In the genomic region with DNA sequence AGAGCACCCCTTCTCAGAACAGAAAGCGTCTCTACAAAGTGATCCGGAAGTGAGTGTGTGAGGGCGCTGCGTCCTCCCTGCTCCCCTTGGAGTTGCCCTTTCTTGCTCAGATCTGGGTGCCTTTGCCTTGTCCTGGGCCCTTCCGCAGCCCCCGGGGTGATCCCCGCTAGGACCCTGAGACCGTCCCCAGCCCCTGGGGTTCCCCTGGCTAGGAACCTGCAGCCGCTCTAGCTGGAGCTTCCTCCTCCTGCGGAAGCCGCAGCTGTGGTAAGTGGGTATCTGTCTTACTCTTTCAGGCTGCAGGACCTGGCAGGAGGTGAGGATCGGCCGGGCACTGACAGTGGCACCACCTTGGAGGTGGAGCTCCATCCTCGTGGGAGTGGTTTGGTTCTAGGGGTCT, we compare ENCODE assay signal across 20 cellular contexts.
"Had no signal": no experiment of that assay in that cellular context is flagged by ENCODE, and none has a peak within 500 bp of the region (broad histone marks: within the 10 kb centered on the region; RNA-seq: fewer than 3 reads in every experiment).

No MANE protein-coding gene starts in this region.

- H3K9me3 ChIP-seq: breast epithelium, Peyer's patch had no signal

- H3K27ac Mint-ChIP-seq: activated CD8-positive, alpha-beta T cell treated with anti-CD3 and anti-CD28 coated beads for 36 hours; activated naive CD4-positive, alpha-beta T cell treated with anti-CD3 and anti-CD28 coated beads, Interleukin-2, amount 10 ng/mL, durations not matched to agents 7 days and 5 days; activated naive CD8-positive, alpha-beta T cell treated with anti-CD3 and anti-CD28 coated beads, Interleukin-2, amount 10 ng/mL, durations not matched to agents 7 days and 5 days; activated T-cell treated with anti-CD3 and anti-CD28 coated beads, Interleukin-2, amount 50 U/mL, for 72 hours; activated T-helper 2 cell treated with anti-CD3 and anti-CD28 coated beads, Interferon-gamma antibody, Interleukin-2, Interleukin-4, amounts not matched to agents 10 μg/mL and 5 μg/mL and 100 μg/mL, durations not matched to agents 14 hours and 24 hours and 36 hours; T-cell had no signal

- H3K4me3 Mint-ChIP-seq: activated CD8-positive, alpha-beta T cell treated with anti-CD3 and anti-CD28 coated beads for 36 hours; activated naive CD4-positive, alpha-beta T cell treated with anti-CD3 and anti-CD28 coated beads, Interleukin-2, amount 10 ng/mL, durations not matched to agents 7 days and 5 days; activated naive CD8-positive, alpha-beta T cell treated with anti-CD3 and anti-CD28 coated beads, Interleukin-2, amount 10 ng/mL, durations not matched to agents 7 days and 5 days; activated T-cell treated with anti-CD3 and anti-CD28 coated beads, Interleukin-2, amount 50 U/mL, for 72 hours; T-cell had no signal

- H3K9me3 Mint-ChIP-seq: activated CD8-positive, alpha-beta T cell treated with anti-CD3 and anti-CD28 coated beads for 36 hours; activated naive CD4-positive, alpha-beta T cell treated with anti-CD3 and anti-CD28 coated beads, Interleukin-2, amount 10 ng/mL, durations not matched to agents 7 days and 5 days; activated naive CD8-positive, alpha-beta T cell treated with anti-CD3 and anti-CD28 coated beads, Interleukin-2, amount 10 ng/mL, durations not matched to agents 7 days and 5 days; activated T-cell treated with anti-CD3 and anti-CD28 coated beads, Interleukin-2, amount 50 U/mL, for 72 hours; activated T-helper 2 cell treated with anti-CD3 and anti-CD28 coated beads, Interferon-gamma antibody, Interleukin-2, Interleukin-4, amounts not matched to agents 10 μg/mL and 5 μg/mL and 100 μg/mL, durations not matched to agents 14 hours and 24 hours and 36 hours; T-cell had no signal

- DNase-seq: activated CD4-positive, alpha-beta T cell treated with anti-CD3 and anti-CD28 coated beads, Interleukin-2, amount 50 U/mL, for 1 hour; activated CD4-positive, CD25-positive, alpha-beta regulatory T cell; activated CD8-positive, alpha-beta memory T cell treated with anti-CD3 and anti-CD28 coated beads, Interleukin-2, amount 50 U/mL, for 4 hours; activated CD8-positive, alpha-beta T cell treated with anti-CD3 and anti-CD28 coated beads for 36 hours; activated gamma-delta T cell treated with Interleukin-2 at 50 U/mL for 16 hours; activated naive CD4-positive, alpha-beta T cell treated with anti-CD3 and anti-CD28 coated beads, Interleukin-2, amount 10 ng/mL, durations not matched to agents 7 days and 5 days; activated naive CD8-positive, alpha-beta T cell treated with anti-CD3 and anti-CD28 coated beads, Interleukin-2, amount 10 ng/mL, durations not matched to agents 7 days and 5 days; activated T-cell treated with anti-CD3 and anti-CD28 coated beads, Interleukin-2, amount 50 U/mL, for 72 hours; caudate nucleus; NCI-H1048; NCI-H146; NCI-H187 treated with DMSO at 0.1 percent for 48 hours; NCI-H2081 treated with DMSO at 0.1 percent for 48 hours; NCI-H446; NCI-H524; Peyer's patch; SIG-M5; T-cell had no signal

- H3K27me3 Mint-ChIP-seq: activated CD8-positive, alpha-beta T cell treated with anti-CD3 and anti-CD28 coated beads for 36 hours; activated naive CD4-positive, alpha-beta T cell treated with anti-CD3 and anti-CD28 coated beads, Interleukin-2, amount 10 ng/mL, durations not matched to agents 7 days and 5 days; activated naive CD8-positive, alpha-beta T cell treated with anti-CD3 and anti-CD28 coated beads, Interleukin-2, amount 10 ng/mL, durations not matched to agents 7 days and 5 days; T-cell had no signal

- ATAC-seq: activated CD8-positive, alpha-beta T cell treated with anti-CD3 and anti-CD28 coated beads for 36 hours; activated T-cell treated with anti-CD3 and anti-CD28 coated beads, Interleukin-2, amount 50 U/mL, for 72 hours; T-cell had no signal

- H3K4me1 Mint-ChIP-seq: activated naive CD8-positive, alpha-beta T cell treated with anti-CD3 and anti-CD28 coated beads, Interleukin-2, amount 10 ng/mL, durations not matched to agents 7 days and 5 days; T-cell had no signal
